ENCODE assay signal across 20 cellular contexts in genomic region chr14:89293349-89293916, GRCh38.
A peak's percentile ranks its signal among the peaks of the same experiment; 100 is the strongest.
DNase-seq lines count a peak whose midpoint lies in the region; ATAC-seq and TF ChIP-seq lines count a peak whose summit lies in the region.
"Had no signal": no experiment of that assay in that cellular context is flagged by ENCODE, and none has a peak within 500 bp of the region (broad histone marks: within the 10 kb centered on the region; RNA-seq: fewer than 3 reads in every experiment).

No MANE protein-coding gene starts in this region.

- no peaks in the 10 kb centered on the region for H3K36me3 ChIP-seq in testis (ENCODE audit: low read depth, missing control alignments)
- H3K36me3 ChIP-seq: left lung, thyroid gland had no signal

- H3K9me3 ChIP-seq in testis, result no peaks in the 10 kb centered on the region
- H3K9me3 ChIP-seq: left lung, thyroid gland had no signal

- peaks cover 30% of the 10 kb centered on the region for H3K4me1 ChIP-seq in testis
- H3K4me1 ChIP-seq: thyroid gland had no signal

- H3K4me3 ChIP-seq in testis (no peak overlapping the region), lower leg skin (ENCODE audit: low read depth, poor library complexity, severe bottlenecking) (no peak overlapping the region)
- H3K4me3 ChIP-seq: left lung, thyroid gland had no signal

- peak overlapping the region; percentile 42 to 44 for H3K27ac Mint-ChIP-seq in activated naive CD4-positive, alpha-beta T cell treated with anti-CD3 and anti-CD28 coated beads, Interleukin-2, amount 50 U/mL, for 72 hours
- H3K27ac Mint-ChIP-seq in effector memory CD8-positive, alpha-beta T cell, result peak overlapping the region; percentile 72 to 85
- H3K27ac Mint-ChIP-seq in immature natural killer cell, result peak overlapping the region; percentile 8 to 77 (median 64)
- H3K27ac Mint-ChIP-seq: activated CD8-positive, alpha-beta T cell treated with anti-CD3 and anti-CD28 coated beads for 36 hours; progenitor cell of endocrine pancreas had no signal

- WGBS in testis, 2 donors, result 61 to 77% methylated on average over 5 of the region's 5 CpGs
- WGBS in lower leg skin, 2 donors, result 92 to 93% methylated on average over 5 of the region's 5 CpGs

- ATAC-seq in activated naive CD4-positive, alpha-beta T cell treated with anti-CD3 and anti-CD28 coated beads, Interleukin-2, amount 50 U/mL, for 72 hours, result no peak
- ATAC-seq in effector memory CD8-positive, alpha-beta T cell (replicated peaks), result no peak
- ATAC-seq: activated CD8-positive, alpha-beta T cell treated with anti-CD3 and anti-CD28 coated beads for 36 hours; activated T-cell treated with anti-CD3 and anti-CD28 coated beads, Interleukin-2, amount 50 U/mL, for 72 hours; HCT116; left lung had no signal

- no peak overlapping the region for H3K4me3 Mint-ChIP-seq in effector memory CD8-positive, alpha-beta T cell
- H3K4me3 Mint-ChIP-seq in immature natural killer cell, result peak overlapping the region in 4 of 5 donors; percentile 18 to 68 (median 24)
- H3K4me3 Mint-ChIP-seq: activated CD8-positive, alpha-beta T cell treated with anti-CD3 and anti-CD28 coated beads for 36 hours; activated T-cell treated with anti-CD3 and anti-CD28 coated beads, Interleukin-2, amount 50 U/mL, for 72 hours had no signal

- H3K27me3 Mint-ChIP-seq in effector memory CD8-positive, alpha-beta T cell, result no peaks in the 10 kb centered on the region
- peaks cover 0 to 10% (median 7%) of the 10 kb centered on the region in 3 donors for H3K27me3 Mint-ChIP-seq in immature natural killer cell (ENCODE audit: low read depth in 3 of 3)
- H3K27me3 Mint-ChIP-seq: activated CD8-positive, alpha-beta T cell treated with anti-CD3 and anti-CD28 coated beads for 36 hours; CD4-positive, CD25-positive, alpha-beta regulatory T cell had no signal

- peaks cover 36 to 40% of the 10 kb centered on the region in 2 donors for H3K4me1 Mint-ChIP-seq in effector memory CD8-positive, alpha-beta T cell (ENCODE audit: low read depth in 2 of 2)
- peaks cover 57 to 78% of the 10 kb centered on the region in 2 donors for H3K4me1 Mint-ChIP-seq in immature natural killer cell

- peaks cover 0 to 5% of the 10 kb centered on the region in 2 donors for H3K36me3 Mint-ChIP-seq in activated naive CD4-positive, alpha-beta T cell treated with anti-CD3 and anti-CD28 coated beads, Interleukin-2, amount 50 U/mL, for 72 hours
- H3K36me3 Mint-ChIP-seq in effector memory CD8-positive, alpha-beta T cell (ENCODE audit: insufficient read depth), result peaks cover 7% of the 10 kb centered on the region
- peaks cover 0 to 4% (median 0%) of the 10 kb centered on the region in 3 donors for H3K36me3 Mint-ChIP-seq in immature natural killer cell

- intact Hi-C loops in testis (cut with DNase I; ENCODE audit: low total_unique reads), result no loop called here
- intact Hi-C loops in lower leg skin (cut with DNase I; ENCODE audit: low total_unique reads), result no loop called here

- TF ChIP-seq POLR2A in testis (IDR thresholded peaks at IDR 0.05) (no peak), lower leg skin (IDR thresholded peaks at IDR 0.05) (no peak)

- H3K9me3 Mint-ChIP-seq in activated naive CD4-positive, alpha-beta T cell treated with anti-CD3 and anti-CD28 coated beads, Interleukin-2, amount 50 U/mL, for 72 hours, result peaks cover 0 to 6% of the 10 kb centered on the region in 2 donors
- no peaks in the 10 kb centered on the region for H3K9me3 Mint-ChIP-seq in effector memory CD8-positive, alpha-beta T cell
- H3K9me3 Mint-ChIP-seq in immature natural killer cell, result no peaks in the 10 kb centered on the region
- H3K9me3 Mint-ChIP-seq: activated CD8-positive, alpha-beta T cell treated with anti-CD3 and anti-CD28 coated beads for 36 hours; activated T-cell treated with anti-CD3 and anti-CD28 coated beads, Interleukin-2, amount 50 U/mL, for 72 hours had no signal

- H3K27me3 ChIP-seq in testis, result no peaks in the 10 kb centered on the region
- H3K27me3 ChIP-seq: left lung, thyroid gland had no signal

- TF ChIP-seq CTCF in testis (IDR thresholded peaks at IDR 0.05), result no peak
- no peak for TF ChIP-seq CTCF in lower leg skin (IDR thresholded peaks at IDR 0.05)

- H3K27ac ChIP-seq in testis, result peak overlapping the region; percentile 29 to 62
- H3K27ac ChIP-seq: thyroid gland had no signal

- no peak for DNase-seq in activated naive CD4-positive, alpha-beta T cell treated with anti-CD3 and anti-CD28 coated beads, Interleukin-2, amount 50 U/mL, for 72 hours (ENCODE audit: low spot score in 2 of 2)
- DNase-seq in activated naive CD4-positive, alpha-beta T cell treated with anti-CD3 and anti-CD28 coated beads, Interleukin-2, amount 50 U/mL, for 16 hours, result no peak
- DNase-seq in effector memory CD8-positive, alpha-beta T cell, result no peak
- DNase-seq in immature natural killer cell, result no peak
- peak; percentile 86 for DNase-seq in testis
- DNase-seq in activated gamma-delta T cell treated with Interleukin-2 at 50 U/mL for 16 hours, result no peak
- DNase-seq in OCI-M1 (lab: John Stamatoyannopoulos, UW), result no peak
- no peak for DNase-seq in lower leg skin (ENCODE audit: low spot score in 2 of 2)
- DNase-seq: activated CD8-positive, alpha-beta T cell treated with anti-CD3 and anti-CD28 coated beads for 36 hours; activated T-cell treated with anti-CD3 and anti-CD28 coated beads, Interleukin-2, amount 50 U/mL, for 72 hours; CD4-positive, CD25-positive, alpha-beta regulatory T cell; DMS53; effector CD4-positive, alpha-beta T cell; left lung; NCI-H1436 treated with DMSO at 0.1 percent for 48 hours; NCI-H2171 treated with DMSO at 0.1 percent for 48 hours; NCI-H748 treated with DMSO at 0.1 percent for 48 hours; thyroid gland had no signal

Comparison
In these comparisons a context has a peak if more than half of its experiments do, and no peak if none do; other contexts are left out.
1. H3K4me3 Mint-ChIP-seq: peak in immature natural killer cell (4 of 5); none in effector memory CD8-positive, alpha-beta T cell (0 of 2).
2. Peak in every context shown above with its lines, with median percentiles within 50 percentile points of each other: H3K27ac Mint-ChIP-seq.